11 cellular contexts compared by ENCODE assay signal in genomic region chr18:31810336-31811130, GRCh38. TPM values are rescaled to one million over a fixed set of nuclear protein-coding genes. Genes with fewer than 3 reads are reported as not detected.
DNase-seq lines count a peak whose midpoint lies in the region; ATAC-seq and TF ChIP-seq lines count a peak whose summit lies in the region.
"Not testable (repeated sequence)": the region's sequence is repeated elsewhere in the genome, so short reads cannot be mapped to it uniquely, and the experiment has no call there.
"Had no signal": no experiment of that assay in that cellular context is flagged by ENCODE, and none has a peak within 500 bp of the region (broad histone marks: within the 10 kb centered on the region; RNA-seq: fewer than 3 reads in every experiment).

No MANE protein-coding gene starts in this region.

- WGBS in HUES64: 47% methylated on average over 6 of the region's 7 CpGs
- WGBS in endodermal cell (ENCODE audit: insufficient coverage in 1 of 2, insufficient read length in 1 of 2), 2 experiments: 60 to 67% methylated on average over 2 to 6 of the region's 7 CpGs

- H3K9me3 ChIP-seq in Caco-2; HUES64 (ENCODE audit: insufficient read depth, low read depth, low read length); endodermal cell (ENCODE audit: control insufficient read depth, low read length): not testable (repeated sequence)

- not testable (repeated sequence) for H3K79me2 ChIP-seq in GM23338 (replicated peaks; ENCODE audit: insufficient read depth)

- H3K4me1 Mint-ChIP-seq in Caco-2 (ENCODE audit: low read depth, unreplicated experiment): not testable (repeated sequence)
- H3K4me1 Mint-ChIP-seq in GM23338: peaks cover 26% of the 10 kb centered on the region
- H3K4me1 Mint-ChIP-seq in endodermal cell: peaks cover 24% of the 10 kb centered on the region

- ATAC-seq in GM23338: not testable (repeated sequence)

- not testable (repeated sequence) for H2AFZ ChIP-seq in GM23338

- BruUV-seq in Caco-2 (replicated peaks; lab: Mats Ljungman, UMichigan): not testable (repeated sequence)

- H3K27ac Mint-ChIP-seq in Caco-2 (ENCODE audit: unreplicated experiment): peak overlapping the region; percentile 72
- H3K27ac Mint-ChIP-seq in GM23338: peak overlapping the region; percentile 76; the same call in 1 of the 2 replicates
- not testable (repeated sequence) for H3K27ac Mint-ChIP-seq in endodermal cell

- peak overlapping the region; percentile 34; the same call in 1 of the 2 replicates for H3K9ac ChIP-seq in HUES64 (ENCODE audit: low read depth, low read length)
- H3K9ac ChIP-seq in endodermal cell (ENCODE audit: extremely low read depth, low read length, poor library complexity, severe bottlenecking): peak overlapping the region; percentile 8

- not testable (repeated sequence) for H4K20me1 ChIP-seq in GM23338 (replicated peaks; ENCODE audit: insufficient read depth)

- not testable (repeated sequence) for H3K36me3 Mint-ChIP-seq in Caco-2 (ENCODE audit: insufficient read depth, unreplicated experiment); GM23338 (ENCODE audit: low read depth); endodermal cell (ENCODE audit: low read depth)

- not testable (repeated sequence) for H3K9me2 ChIP-seq in GM23338 (ENCODE audit: insufficient read depth)

- H3K4me3 ChIP-seq in Caco-2 (ENCODE audit: low read depth, low read length); GM23338; HUES64 (ENCODE audit: low read length); endodermal cell (ENCODE audit: low read length): not testable (repeated sequence)

- intact Hi-C loops in Caco-2 (cut with micrococcal nuclease; ENCODE audit: unreplicated experiment): not testable (repeated sequence)

- H3F3A ChIP-seq in GM23338 (replicated peaks; ENCODE audit: low read depth): not testable (repeated sequence)

- H3K27me3 ChIP-seq in Caco-2 (replicated peaks; ENCODE audit: control insufficient read depth, insufficient read depth, low read length); GM23338 (ENCODE audit: insufficient read depth); HUES64 (ENCODE audit: insufficient read depth, low read length); endodermal cell (ENCODE audit: control insufficient read depth, insufficient read depth, low read length, poor library complexity, severe bottlenecking): not testable (repeated sequence)

- not testable (repeated sequence) for H3K9me3 Mint-ChIP-seq in Caco-2 (ENCODE audit: unreplicated experiment); GM23338; endodermal cell

- peak; percentile 43 to 58 for DNase-seq in Caco-2
- DNase-seq in GM23338 (ENCODE audit: low spot score): peak; percentile 33
- peak; percentile 76 for DNase-seq in endodermal cell
- peak; percentile 17 for DNase-seq in left kidney (ENCODE audit: low read depth, low spot score)
- DNase-seq in renal cortical epithelial cell (ENCODE audit: low read depth): peak; percentile 17

- peak overlapping the region; percentile 96 for H3K27ac ChIP-seq in GM23338 (ENCODE audit: low read depth)
- peak overlapping the region; percentile 77 for H3K27ac ChIP-seq in HUES64 (ENCODE audit: low read depth, low read length)
- H3K27ac ChIP-seq in VCaP: peak overlapping the region; percentile 68
- H3K27ac ChIP-seq in endodermal cell (ENCODE audit: low read depth, low read length): not testable (repeated sequence)

- H3K4me2 ChIP-seq in GM23338: peak overlapping the region; percentile 44

- POLR2A ChIA-PET in Caco-2 (lab: Charles Lee): not testable (repeated sequence)

- H3K36me3 ChIP-seq in Caco-2 (ENCODE audit: control insufficient read depth, insufficient read depth, low read length); GM23338 (ENCODE audit: insufficient read depth); HUES64 (ENCODE audit: insufficient read depth, low read length); endodermal cell (ENCODE audit: control insufficient read depth, insufficient read depth, low read length): not testable (repeated sequence)

- not testable (repeated sequence) for TF ChIP-seq CTCF in Caco-2 (IDR thresholded peaks at IDR 0.05; ENCODE audit: insufficient read depth in 1 of 2, low read depth in 1 of 2, low read length in 1 of 2, severe bottlenecking in 1 of 2, unreplicated experiment in 1 of 2); GM23338 (conservative IDR thresholded peaks at IDR 0.05; ENCODE audit: low read depth in 2 of 2); VCaP (conservative IDR thresholded peaks at IDR 0.05); endodermal cell (conservative IDR thresholded peaks at IDR 0.05)

- H3K4me3 Mint-ChIP-seq in Caco-2 (ENCODE audit: unreplicated experiment); GM23338: not testable (repeated sequence)
- peak overlapping the region; percentile 22 for H3K4me3 Mint-ChIP-seq in endodermal cell

- H3K27me3 Mint-ChIP-seq in Caco-2 (ENCODE audit: insufficient read depth, unreplicated experiment); GM23338 (ENCODE audit: insufficient read depth, low read depth, poor library complexity); endodermal cell (ENCODE audit: insufficient read depth): not testable (repeated sequence)

- CTCF ChIA-PET in Caco-2 (lab: Charles Lee): not testable (repeated sequence)

- H3K4me1 ChIP-seq in Caco-2; endodermal cell (ENCODE audit: control insufficient read depth, insufficient read depth, low read length): not testable (repeated sequence)
- peaks cover 36% of the 10 kb centered on the region for H3K4me1 ChIP-seq in GM23338 (ENCODE audit: insufficient read depth)
- peaks cover 18% of the 10 kb centered on the region for H3K4me1 ChIP-seq in HUES64 (ENCODE audit: insufficient read depth, low read length)

TF ChIP-seq in GM23338, 12 proteins besides CTCF, POLR2A, EP300 and RAD21:
- TF ChIP-seq NANOG (IDR thresholded peaks at IDR 0.05; ENCODE audit: borderline replicate concordance) (peak; percentile 53; the same call in 1 of the 2 replicates), CREB1 (CRISPR knock-in tag; IDR thresholded peaks at IDR 0.05; ENCODE audit: low read depth) (0 out of 2 replicates have a peak, but pooled peaks have one; percentile 24)

RNA-seq across cellular contexts. Expression of gene SLC25A52, which starts 49.9 kb away (rescaled TPM):
- total RNA-seq in Caco-2 (2022): not detected in 2 replicates
- total RNA-seq in GM23338 (2014; rRNA removed; shearing (Covaris generic)): not detected in 2 replicates
- polyA plus RNA-seq in GM23338 (2016; fragmentation: Nextera tagmentation; extraction: Ambion mirVana): not detected in 2 replicates
- not detected for polyA plus RNA-seq in HUES64 (2013, experiment 1 of 2)
- polyA plus RNA-seq in HUES64 (2013, experiment 2 of 2): not detected
- total RNA-seq in endodermal cell: 1 to 10 TPM in 1 of 2 donors, under 1 TPM in 1; 0.46 to 1.1 TPM
- polyA plus RNA-seq in endodermal cell (2013, experiment 1 of 2): not detected
- not detected for polyA plus RNA-seq in endodermal cell (2013, experiment 2 of 2)
- 0.80 TPM in 1 of 2 replicates, not detected in the other for total RNA-seq in renal cortical epithelial cell
- total RNA-seq: A172; Calu3; CD4-positive, CD25-positive, alpha-beta regulatory T cell had no signal
- polyA plus RNA-seq: CD4-positive, CD25-positive, alpha-beta regulatory T cell; IgD-negative memory B cell had no signal

Comparison
In these comparisons a context has a peak if more than half of its experiments do, and no peak if none do; other contexts are left out.
1. DNase-seq: peak in every context shown above with its lines; median percentile 76 in endodermal cell; 50 in Caco-2; 33 in GM23338; 17 in left kidney; 17 in renal cortical epithelial cell.